In the genomic region with DNA sequence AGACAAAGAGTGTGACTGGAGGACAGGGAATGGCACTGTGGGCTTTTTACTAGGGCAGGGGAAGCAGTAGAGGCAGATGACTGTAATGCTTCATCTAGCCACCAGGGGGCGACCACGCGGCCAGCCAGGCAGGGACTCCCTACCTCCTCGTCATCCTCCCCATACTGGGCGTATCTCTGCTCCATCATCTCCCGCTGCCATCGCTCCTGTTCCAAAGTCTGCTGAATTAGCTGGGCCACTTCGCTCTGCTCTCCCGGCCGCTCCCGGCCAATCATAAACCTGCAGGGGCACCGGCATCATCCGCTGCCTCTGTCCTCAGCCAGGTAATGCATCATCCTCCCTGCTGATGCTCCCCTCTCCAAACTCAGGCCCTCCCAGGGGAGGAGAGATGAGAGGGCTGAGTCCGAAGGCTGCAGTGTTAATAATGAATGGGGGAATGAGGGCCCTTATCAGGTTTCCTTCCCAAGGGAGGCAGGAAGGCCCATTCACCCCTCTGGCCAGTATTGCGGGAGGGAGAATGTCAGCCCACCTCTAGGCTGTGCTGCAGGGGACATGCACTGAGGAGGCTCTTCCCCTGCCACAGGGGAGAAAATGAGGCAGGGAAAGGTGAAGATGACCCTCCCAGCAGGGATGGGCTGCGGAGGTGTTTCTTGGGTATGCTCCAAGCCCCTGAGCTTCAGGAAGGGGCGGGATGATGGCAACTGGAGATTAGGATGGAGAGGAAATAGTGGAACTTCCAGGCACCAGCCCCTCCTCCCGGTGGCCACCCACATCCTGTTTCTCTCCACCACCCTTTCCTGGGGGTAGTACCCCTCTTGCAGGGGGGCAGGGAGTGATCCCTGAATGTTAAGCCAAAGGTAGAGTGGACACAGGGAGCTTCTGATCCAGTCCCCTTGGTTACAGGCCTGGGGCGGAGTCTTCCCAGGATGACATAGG, we compare ENCODE assay signal across 8 cellular contexts. TPM values are rescaled to one million over a fixed set of nuclear protein-coding genes. Genes with fewer than 3 reads are reported as not detected.
A peak's percentile ranks its signal among the peaks of the same experiment; 100 is the strongest.
DNase-seq lines count a peak whose midpoint lies in the region; ATAC-seq and TF ChIP-seq lines count a peak whose summit lies in the region.

No MANE protein-coding gene starts in this region.

- no peaks in the 10 kb centered on the region for H3K27me3 Mint-ChIP-seq in endodermal cell (ENCODE audit: insufficient read depth)

- no peaks in the 10 kb centered on the region for H3K27me3 ChIP-seq in endodermal cell (ENCODE audit: control insufficient read depth, insufficient read depth, low read length, poor library complexity, severe bottlenecking)

- H3K4me3 ChIP-seq in endodermal cell (ENCODE audit: low read length) = no peak overlapping the region
- H3K4me3 ChIP-seq in mucosa of descending colon = no peak overlapping the region

- no peaks in the 10 kb centered on the region for H3K9me3 Mint-ChIP-seq in endodermal cell
- H3K9me3 Mint-ChIP-seq in stimulated activated effector memory CD8-positive, alpha-beta T cell treated with anti-CD3 and anti-CD28 coated beads, Interleukin-12 subunit alpha, Interleukin-12 subunit beta, amount 100 ng/mL, for 72 hours = no peaks in the 10 kb centered on the region

- TF ChIP-seq CTCF in endodermal cell (conservative IDR thresholded peaks at IDR 0.05) (peak; percentile 97), mucosa of descending colon (IDR thresholded peaks at IDR 0.05) (peak; percentile 90)

- no peaks in the 10 kb centered on the region for H3K9me3 ChIP-seq in endodermal cell (ENCODE audit: control insufficient read depth, low read length)
- no peaks in the 10 kb centered on the region for H3K9me3 ChIP-seq in mucosa of descending colon

- 38 to 46% methylated on average over 12 to 18 of the region's 19 CpGs for WGBS in endodermal cell (ENCODE audit: insufficient coverage in 1 of 2, insufficient read length in 1 of 2), 2 experiments

- peak; percentile 59 for ATAC-seq in HG02571 (IDR thresholded peaks at IDR 0.05; ENCODE audit: unreplicated experiment)
- ATAC-seq in mucosa of descending colon = peak; percentile 94
- peak; percentile 82 for ATAC-seq in stimulated activated effector memory CD8-positive, alpha-beta T cell treated with anti-CD3 and anti-CD28 coated beads, Interleukin-12 subunit alpha, Interleukin-12 subunit beta, amount 100 ng/mL, for 72 hours

- H3K4me1 ChIP-seq in endodermal cell (ENCODE audit: control insufficient read depth, insufficient read depth, low read length) (peaks cover 3% of the 10 kb centered on the region), mucosa of descending colon (ENCODE audit: low read depth) (no peaks in the 10 kb centered on the region)

- intact Hi-C loops in mucosa of descending colon (cut with DNase I, micrococcal nuclease) = no loop called here

- H3K27ac ChIP-seq in endodermal cell (ENCODE audit: low read depth, low read length) = no peak overlapping the region

- DNase-seq in DMS53 (lab: John Stamatoyannopoulos, UW) = peak; percentile 86
- DNase-seq in NOMO-1 (lab: John Stamatoyannopoulos, UW; ENCODE audit: unreplicated experiment in 2 of 2) = peak; percentile 45 to 49
- DNase-seq in activated CD8-positive, alpha-beta memory T cell treated with anti-CD3 and anti-CD28 coated beads for 48 hours (ENCODE audit: low read depth in 2 of 3, low spot score in 2 of 3) = peak in 2 of 3 experiments; percentile 67 to 71
- peak; percentile 97 for DNase-seq in endodermal cell
- peak; percentile 81 to 83 (median 82) for DNase-seq in mucosa of descending colon
- peak; percentile 79 to 89 for DNase-seq in stimulated activated effector memory CD8-positive, alpha-beta T cell treated with anti-CD3 and anti-CD28 coated beads, Interleukin-12 subunit alpha, Interleukin-12 subunit beta, amount 100 ng/mL, for 72 hours (ENCODE audit: low spot score in 2 of 2)
- no peak for DNase-seq in GOT3 (lab: John Stamatoyannopoulos, UW)

- H3K27ac Mint-ChIP-seq in endodermal cell = no peak overlapping the region
- H3K27ac Mint-ChIP-seq in stimulated activated effector memory CD8-positive, alpha-beta T cell treated with anti-CD3 and anti-CD28 coated beads, Interleukin-12 subunit alpha, Interleukin-12 subunit beta, amount 100 ng/mL, for 72 hours = peak overlapping the region; percentile 79

- H3K36me3 ChIP-seq in endodermal cell (ENCODE audit: control insufficient read depth, insufficient read depth, low read length) (peaks cover 72% of the 10 kb centered on the region), mucosa of descending colon (ENCODE audit: low read depth) (peaks cover 3% of the 10 kb centered on the region)

- peaks cover 85% of the 10 kb centered on the region for H3K36me3 Mint-ChIP-seq in endodermal cell (ENCODE audit: low read depth)
- peaks cover 100% of the 10 kb centered on the region for H3K36me3 Mint-ChIP-seq in stimulated activated effector memory CD8-positive, alpha-beta T cell treated with anti-CD3 and anti-CD28 coated beads, Interleukin-12 subunit alpha, Interleukin-12 subunit beta, amount 100 ng/mL, for 72 hours

- no peak overlapping the region for H3K4me3 Mint-ChIP-seq in endodermal cell
- H3K4me3 Mint-ChIP-seq in stimulated activated effector memory CD8-positive, alpha-beta T cell treated with anti-CD3 and anti-CD28 coated beads, Interleukin-12 subunit alpha, Interleukin-12 subunit beta, amount 100 ng/mL, for 72 hours = peak overlapping the region; percentile 59

- peaks cover 3% of the 10 kb centered on the region for H3K4me1 Mint-ChIP-seq in endodermal cell
- peaks cover 77% of the 10 kb centered on the region for H3K4me1 Mint-ChIP-seq in stimulated activated effector memory CD8-positive, alpha-beta T cell treated with anti-CD3 and anti-CD28 coated beads, Interleukin-12 subunit alpha, Interleukin-12 subunit beta, amount 100 ng/mL, for 72 hours

- H3K9ac ChIP-seq in endodermal cell (ENCODE audit: extremely low read depth, low read length, poor library complexity, severe bottlenecking) = no peak overlapping the region

RNA-seq across cellular contexts. Expression of a gene that starts 10.3 kb away (rescaled TPM):
- total RNA-seq in endodermal cell = 10 to 100 TPM in 1 of 2 donors, 1 to 10 TPM in 1; 9.5 to 23.2 TPM
- polyA plus RNA-seq in endodermal cell (2013, experiment 1 of 2) = 28.9 TPM
- polyA plus RNA-seq in endodermal cell (2013, experiment 2 of 2) = 28.6 TPM
- total RNA-seq in mucosa of descending colon = 1 to 10 TPM in 2 of 3 donors, under 1 TPM in 1; 0.52 to 2.6 (median 1.2) TPM

RNA-seq across cellular contexts. Expression of a gene that starts 10.3 kb away (rescaled TPM):
- total RNA-seq in endodermal cell (10 to 100 TPM; 24.1 to 34.6 TPM), mucosa of descending colon (10 to 100 TPM; 27.3 to 47.5 (median 33.1) TPM)
- 27.5 TPM for polyA plus RNA-seq in endodermal cell (2013, experiment 1 of 2)
- polyA plus RNA-seq in endodermal cell (2013, experiment 2 of 2) = 28.4 TPM

RNA-seq across cellular contexts. Expression of a gene that starts 25.6 kb away (rescaled TPM):
- total RNA-seq in endodermal cell = 1 to 10 TPM in 1 of 2 donors, under 1 TPM in 1; 0.51 to 2.6 TPM
- 0.75 TPM for polyA plus RNA-seq in endodermal cell (2013, experiment 1 of 2)
- polyA plus RNA-seq in endodermal cell (2013, experiment 2 of 2) = 0.46 TPM
- 10 to 100 TPM in 1 of 3 donors, 1 to 10 TPM in 1, under 1 TPM in 1; 0.64 to 30.7 (median 6.8) TPM for total RNA-seq in mucosa of descending colon

RNA-seq across cellular contexts. Expression of a gene that starts 45.1 kb away (rescaled TPM):
- 10 to 100 TPM; 23.0 to 24.2 TPM for total RNA-seq in endodermal cell
- polyA plus RNA-seq in endodermal cell (2013, experiment 1 of 2) = 24.0 TPM
- 20.7 TPM for polyA plus RNA-seq in endodermal cell (2013, experiment 2 of 2)
- 10 to 100 TPM; 51.0 to 91.6 (median 72.6) TPM for total RNA-seq in mucosa of descending colon
